In genomic region chr3:30611613-30612421, GRCh38 we compare ENCODE assay signal across 9 cellular contexts. TPM values are rescaled to one million over a fixed set of nuclear protein-coding genes. Genes with fewer than 3 reads are reported as not detected.
DNase-seq lines count a peak whose midpoint lies in the region; ATAC-seq and TF ChIP-seq lines count a peak whose summit lies in the region.
"Had no signal": no experiment of that assay in that cellular context is flagged by ENCODE, and none has a peak within 500 bp of the region (broad histone marks: within the 10 kb centered on the region; RNA-seq: fewer than 3 reads in every experiment).

No MANE protein-coding gene starts in this region.

- TF ChIP-seq POLR2A in tibial nerve (IDR thresholded peaks at IDR 0.05) = no peak

- TF ChIP-seq EP300 in tibial nerve (IDR thresholded peaks at IDR 0.05) = peak in 1 of 2 donors; percentile 46

- peaks cover 73% of the 10 kb centered on the region for H3K4me1 Mint-ChIP-seq in activated T-cell treated with anti-CD3 and anti-CD28 coated beads, Interleukin-2, amount 50 U/mL, for 4 hours (ENCODE audit: low read depth)
- H3K4me1 Mint-ChIP-seq in activated B cell treated with CpG ODN at 0.5 μM for 24 hours = peaks cover 88% of the 10 kb centered on the region

- H3K4me3 Mint-ChIP-seq in activated T-cell treated with anti-CD3 and anti-CD28 coated beads, Interleukin-2, amount 50 U/mL, for 4 hours = peak overlapping the region; percentile 98
- peak overlapping the region; percentile 97 for H3K4me3 Mint-ChIP-seq in activated B cell treated with CpG ODN at 0.5 μM for 24 hours

- CTCF ChIA-PET in activated B cell treated with CpG ODN at 0.5 μM for 24 hours (lab: Charles Lee) = interaction anchor here (1.9 kb wide), 1 partner anchor 17 kb away, joined by 7 read pairs; no protein-coding TSS in a partner anchor

- peak overlapping the region; percentile 69 for H3K27ac Mint-ChIP-seq in activated B cell treated with CpG ODN at 0.5 μM for 24 hours

- ATAC-seq in activated T-cell treated with anti-CD3 and anti-CD28 coated beads, Interleukin-2, amount 50 U/mL, for 4 hours = no peak
- ATAC-seq in activated B cell treated with CpG ODN at 0.5 μM for 24 hours (ENCODE audit: low read depth) = no peak
- no peak for ATAC-seq in HG03378 (IDR thresholded peaks at IDR 0.05; ENCODE audit: unreplicated experiment)
- no peak for ATAC-seq in HG02884 (IDR thresholded peaks at IDR 0.05; ENCODE audit: unreplicated experiment)
- ATAC-seq: sciatic nerve had no signal

- no peaks in the 10 kb centered on the region for H3K36me3 ChIP-seq in tibial nerve

- peaks cover 0 to 74% (median 48%) of the 10 kb centered on the region in 4 donors for H3K4me1 ChIP-seq in tibial nerve

- no peak for TF ChIP-seq CTCF in activated B cell treated with CpG ODN at 0.5 μM for 24 hours (IDR thresholded peaks at IDR 0.05)
- TF ChIP-seq CTCF in tibial nerve (IDR thresholded peaks at IDR 0.05) = no peak

- no peaks in the 10 kb centered on the region for H3K27me3 Mint-ChIP-seq in activated T-cell treated with anti-CD3 and anti-CD28 coated beads, Interleukin-2, amount 50 U/mL, for 4 hours (ENCODE audit: low read depth)
- H3K27me3 Mint-ChIP-seq in activated B cell treated with CpG ODN at 0.5 μM for 24 hours = no peaks in the 10 kb centered on the region

- peak overlapping the region; percentile 19 to 100 (median 99) for H3K27ac ChIP-seq in tibial nerve

- POLR2A ChIA-PET in activated B cell treated with CpG ODN at 0.5 μM for 24 hours (lab: Charles Lee) = interaction anchor here (0.7 to 2.8 kb wide), 10 partner anchors 9 to 278 kb away, joined by 3 to 17 read pairs (median 6); no protein-coding TSS in a partner anchor

- no peaks in the 10 kb centered on the region for H3K9me3 ChIP-seq in tibial nerve

- DNase-seq in activated T-cell treated with anti-CD3 and anti-CD28 coated beads, Interleukin-2, amount 50 U/mL, for 4 hours = no peak
- no peak for DNase-seq in activated T-cell treated with anti-CD3 and anti-CD28 coated beads, Interleukin-2, amount 50 U/mL, for 48 hours
- DNase-seq in activated B cell treated with CpG ODN at 0.5 μM for 24 hours (no peak), islet precursor cell (peak; percentile 64), tibial nerve (ENCODE audit: low spot score in 2 of 2) (no peak), HuH-7 (ENCODE audit: low spot score) (no peak)

- H3K27me3 ChIP-seq in tibial nerve = no peaks in the 10 kb centered on the region

- H3K36me3 Mint-ChIP-seq in activated T-cell treated with anti-CD3 and anti-CD28 coated beads, Interleukin-2, amount 50 U/mL, for 4 hours (ENCODE audit: insufficient read depth) = peaks cover 58% of the 10 kb centered on the region
- H3K36me3 Mint-ChIP-seq in activated B cell treated with CpG ODN at 0.5 μM for 24 hours (ENCODE audit: low read depth) = peaks cover 69% of the 10 kb centered on the region

- intact Hi-C loops in activated B cell treated with CpG ODN at 0.5 μM for 24 hours (cut with micrococcal nuclease) = loop anchor here (1.0 kb wide), 1 partner anchor 8 kb away; no protein-coding TSS in a partner anchor

- H3K4me3 ChIP-seq in tibial nerve = peak overlapping the region in 1 of 4 donors; percentile 77

- 56 to 61% methylated on average over 7 of the region's 7 CpGs for WGBS in tibial nerve, 2 donors

- no peaks in the 10 kb centered on the region for H3K9me3 Mint-ChIP-seq in activated T-cell treated with anti-CD3 and anti-CD28 coated beads, Interleukin-2, amount 50 U/mL, for 4 hours
- H3K9me3 Mint-ChIP-seq in activated B cell treated with CpG ODN at 0.5 μM for 24 hours = no peaks in the 10 kb centered on the region

RNA-seq across cellular contexts. Expression of gene TGFBR2, which starts 5.4 kb away (rescaled TPM):
- 100 to 1,000 TPM; 104 to 114 (median 111) TPM for total RNA-seq in activated T-cell treated with anti-CD3 and anti-CD28 coated beads, Interleukin-2, amount 50 U/mL, for 4 hours
- 99.1 and 104 TPM in 2 replicates for total RNA-seq in activated B cell treated with CpG ODN at 0.5 μM for 24 hours
- 100 to 1,000 TPM; 338 to 406 (median 350) TPM for total RNA-seq in tibial nerve
